ENCODE assay signal across 8 cellular contexts in genomic region chr22:23183107-23183698, GRCh38. TPM values are rescaled to one million over a fixed set of nuclear protein-coding genes. Genes with fewer than 3 reads are reported as not detected.
DNase-seq lines count a peak whose midpoint lies in the region; ATAC-seq and TF ChIP-seq lines count a peak whose summit lies in the region.

No MANE protein-coding gene starts in this region.

- no peak for TF ChIP-seq CTCF in ascending aorta (IDR thresholded peaks at IDR 0.05)

- H3K36me3 ChIP-seq in ascending aorta: peaks cover 0 to 10% of the 10 kb centered on the region in 2 donors

- peak overlapping the region; percentile 61 to 95 for H3K4me3 ChIP-seq in ascending aorta

- no peak for ATAC-seq in GM19351 (IDR thresholded peaks at IDR 0.05; ENCODE audit: unreplicated experiment)
- ATAC-seq in GM18498 (IDR thresholded peaks at IDR 0.05; ENCODE audit: unreplicated experiment): no peak

- H3K27ac ChIP-seq in ascending aorta: peak overlapping the region; percentile 70 to 80

- intact Hi-C loops in ascending aorta (cut with DNase I): no loop called here

- peak; percentile 43 for DNase-seq in NCI-H146 (lab: John Stamatoyannopoulos, UW)
- DNase-seq in NCI-H146 treated with DMSO at 0.1 percent for 48 hours (lab: John Stamatoyannopoulos, UW; ENCODE audit: unreplicated experiment): no peak
- DNase-seq in NCI-H1105 treated with DMSO at 0.1 percent for 48 hours (lab: John Stamatoyannopoulos, UW): peak; percentile 31
- DNase-seq in ascending aorta (ENCODE audit: low spot score in 2 of 2): peak in 1 of 2 donors; percentile 75
- DNase-seq in iPS DF 19.7 (ENCODE audit: low read depth, low spot score): peak; percentile 63
- DNase-seq in retina: peak; percentile 64

- H3K27me3 ChIP-seq in ascending aorta: no peaks in the 10 kb centered on the region

- peaks cover 14 to 41% of the 10 kb centered on the region in 2 donors for H3K4me1 ChIP-seq in ascending aorta

- H3K9me3 ChIP-seq in ascending aorta: no peaks in the 10 kb centered on the region

RNA-seq across cellular contexts. Expression of gene BCR, which starts 2.9 kb away (rescaled TPM):
- 216 TPM for total RNA-seq in ascending aorta

RNA-seq across cellular contexts. Expression of gene RAB36, which starts 37.9 kb away (rescaled TPM):
- total RNA-seq in ascending aorta: 1.8 TPM

RNA-seq across cellular contexts. Expression of gene RSPH14, which starts 41.4 kb away (rescaled TPM):
- total RNA-seq in ascending aorta: not detected
